In genomic region chr1:205396972-205397616, GRCh38 we compare ENCODE assay signal across 9 cellular contexts. TPM values are rescaled to one million over a fixed set of nuclear protein-coding genes. Genes with fewer than 3 reads are reported as not detected.
A peak's percentile ranks its signal among the peaks of the same experiment; 100 is the strongest.
DNase-seq lines count a peak whose midpoint lies in the region; ATAC-seq and TF ChIP-seq lines count a peak whose summit lies in the region.
"Had no signal": no experiment of that assay in that cellular context is flagged by ENCODE, and none has a peak within 500 bp of the region (broad histone marks: within the 10 kb centered on the region; RNA-seq: fewer than 3 reads in every experiment).

No MANE protein-coding gene starts in this region.

- peaks cover 6% of the 10 kb centered on the region for H3K27me3 Mint-ChIP-seq in activated CD4-positive, alpha-beta T cell treated with anti-CD3 and anti-CD28 coated beads for 36 hours

- POLR2A ChIA-PET in activated CD4-positive, alpha-beta T cell treated with anti-CD3 and anti-CD28 coated beads for 36 hours (lab: Charles Lee), result no interaction called here
- POLR2A ChIA-PET in OCI-LY7 (lab: Charles Lee), result interaction anchor here (0.5 to 1.5 kb wide), 4 partner anchors 12 to 126 kb away, joined by 3 read pairs; no protein-coding TSS in a partner anchor

- no peaks in the 10 kb centered on the region for H3K9me2 ChIP-seq in Loucy (replicated peaks; ENCODE audit: low read depth, low read length)
- H3K9me2 ChIP-seq in OCI-LY7 (ENCODE audit: insufficient read depth, low read length), result no peaks in the 10 kb centered on the region

- peak; percentile 94 for TF ChIP-seq CTCF in Loucy (conservative IDR thresholded peaks at IDR 0.05; ENCODE audit: low read length)
- TF ChIP-seq CTCF in OCI-LY7 (conservative IDR thresholded peaks at IDR 0.05; ENCODE audit: low read length), result peak; percentile 94
- TF ChIP-seq CTCF in choroid plexus epithelial cell (conservative IDR thresholded peaks at IDR 0.05; ENCODE audit: low read depth, low read length), result peak; percentile 81
- TF ChIP-seq CTCF in liver (IDR thresholded peaks at IDR 0.05; ENCODE audit: low read depth, low read length, missing input control), result peak; percentile 51

- CTCF ChIA-PET in activated CD4-positive, alpha-beta T cell treated with anti-CD3 and anti-CD28 coated beads for 36 hours (lab: Charles Lee), result interaction anchor here (0.6 to 3.6 kb wide), 23 partner anchors 10 to 326 kb away, joined by 3 to 79 read pairs (median 6); no protein-coding TSS in a partner anchor
- CTCF ChIA-PET in OCI-LY7 (lab: Charles Lee; ENCODE audit: unreplicated experiment), result interaction anchor here (1.5 kb wide), 1 partner anchor 89 kb away, joined by 5 read pairs; no protein-coding TSS in a partner anchor

- 10% methylated on average over 6 of the region's 6 CpGs for WGBS in liver

- H3K4me3 ChIP-seq in Loucy (ENCODE audit: low read length, poor library complexity, severe bottlenecking) (no peak overlapping the region), OCI-LY7 (ENCODE audit: low read depth, low read length, poor library complexity, severe bottlenecking) (no peak overlapping the region), choroid plexus epithelial cell (ENCODE audit: low read depth, low read length) (no peak overlapping the region), liver (ENCODE audit: low read depth in 1 of 3, low read length in 3 of 3) (no peak overlapping the region)

- H2AFZ ChIP-seq in Loucy (ENCODE audit: low read length), result no peak overlapping the region
- H2AFZ ChIP-seq in OCI-LY7 (ENCODE audit: low read length), result no peak overlapping the region

- no peaks in the 10 kb centered on the region for H3K4me1 ChIP-seq in Loucy (ENCODE audit: insufficient read depth, low read length, poor library complexity, severe bottlenecking)
- peaks cover 13% of the 10 kb centered on the region for H3K4me1 ChIP-seq in OCI-LY7 (ENCODE audit: insufficient read depth, low read length, poor library complexity, severe bottlenecking)
- H3K4me1 ChIP-seq in liver (ENCODE audit: control insufficient read depth in 4 of 4, insufficient read depth in 4 of 4, low read length in 3 of 4), result no peaks in the 10 kb centered on the region

- no peaks in the 10 kb centered on the region for H3K9me3 Mint-ChIP-seq in activated CD4-positive, alpha-beta T cell treated with anti-CD3 and anti-CD28 coated beads for 36 hours (ENCODE audit: low read depth)
- H3K9me3 Mint-ChIP-seq: activated naive CD4-positive, alpha-beta T cell treated with anti-CD3 and anti-CD28 coated beads, Interleukin-2, amount 50 U/mL, for 24 hours had no signal

- no peaks in the 10 kb centered on the region for H3K36me3 Mint-ChIP-seq in activated CD4-positive, alpha-beta T cell treated with anti-CD3 and anti-CD28 coated beads for 36 hours (ENCODE audit: low read depth)
- H3K36me3 Mint-ChIP-seq: activated naive CD4-positive, alpha-beta T cell treated with anti-CD3 and anti-CD28 coated beads, Interleukin-2, amount 50 U/mL, for 24 hours had no signal

- no peaks in the 10 kb centered on the region for H3F3A ChIP-seq in Loucy (ENCODE audit: low read depth)

- no peaks in the 10 kb centered on the region for H3K79me2 ChIP-seq in Loucy (ENCODE audit: insufficient read depth, low read length)
- H3K79me2 ChIP-seq in OCI-LY7 (ENCODE audit: insufficient read depth, low read depth, low read length), result no peaks in the 10 kb centered on the region

- H3K27ac ChIP-seq in OCI-LY7 (ENCODE audit: low read depth, low read length, poor library complexity, severe bottlenecking) (no peak overlapping the region), liver (ENCODE audit: low read depth in 1 of 2, low read length in 2 of 2) (no peak overlapping the region)

- H3K27ac Mint-ChIP-seq in activated CD4-positive, alpha-beta T cell treated with anti-CD3 and anti-CD28 coated beads for 36 hours, result no peak overlapping the region
- H3K27ac Mint-ChIP-seq: activated naive CD4-positive, alpha-beta T cell treated with anti-CD3 and anti-CD28 coated beads, Interleukin-2, amount 50 U/mL, for 24 hours had no signal

- no TSS peak for BruUV-seq in OCI-LY7 (replicated peaks; lab: Mats Ljungman, UMichigan)

- H3K9ac ChIP-seq in Loucy (ENCODE audit: low read depth, low read length, poor library complexity, severe bottlenecking), result no peak overlapping the region
- H3K9ac ChIP-seq in liver (ENCODE audit: low read depth in 1 of 2, low read length in 2 of 2), result no peak overlapping the region

- peak; percentile 38 for DNase-seq in activated CD4-positive, alpha-beta T cell treated with anti-CD3 and anti-CD28 coated beads for 36 hours
- DNase-seq in activated CD4-positive, alpha-beta T cell treated with anti-CD3 and anti-CD28 coated beads, Interleukin-2, amount 50 U/mL, for 4 hours, result no peak
- peak; percentile 79 for DNase-seq in OCI-LY7 (ENCODE audit: low spot score)
- peak; percentile 73 for DNase-seq in choroid plexus epithelial cell (ENCODE audit: low read depth)
- DNase-seq in epidermal melanocyte (ENCODE audit: insufficient read length, low spot score), result no peak

- no peaks in the 10 kb centered on the region for H3K4me1 Mint-ChIP-seq in activated CD4-positive, alpha-beta T cell treated with anti-CD3 and anti-CD28 coated beads for 36 hours

- H3K4me3 Mint-ChIP-seq in activated CD4-positive, alpha-beta T cell treated with anti-CD3 and anti-CD28 coated beads for 36 hours, result no peak overlapping the region
- H3K4me3 Mint-ChIP-seq: activated naive CD4-positive, alpha-beta T cell treated with anti-CD3 and anti-CD28 coated beads, Interleukin-2, amount 50 U/mL, for 24 hours had no signal

- no peak overlapping the region for H3K4me2 ChIP-seq in Loucy (ENCODE audit: low read depth, low read length, poor library complexity, severe bottlenecking)
- no peak overlapping the region for H3K4me2 ChIP-seq in OCI-LY7 (ENCODE audit: low read length)

- intact Hi-C loops in activated CD4-positive, alpha-beta T cell treated with anti-CD3 and anti-CD28 coated beads for 36 hours (cut with DNase I, micrococcal nuclease), result loop anchor here (1.0 to 10.0 kb wide), 4 partner anchors 34 to 258 kb away; no protein-coding TSS in a partner anchor
- intact Hi-C loops in OCI-LY7 (cut with micrococcal nuclease; ENCODE audit: unreplicated experiment), result loop anchor here (1.0 to 5.0 kb wide), 3 partner anchors 60 to 127 kb away; no protein-coding TSS in a partner anchor

- H3K27me3 ChIP-seq in Loucy (ENCODE audit: insufficient read depth, low read length, poor library complexity, severe bottlenecking) (no peaks in the 10 kb centered on the region), liver (ENCODE audit: control insufficient read depth in 4 of 4, insufficient read depth in 4 of 4, low read length in 3 of 4) (no peaks in the 10 kb centered on the region)

- H3K36me3 ChIP-seq in Loucy (ENCODE audit: insufficient read depth, low read length) (no peaks in the 10 kb centered on the region), OCI-LY7 (ENCODE audit: insufficient read depth, low read length) (no peaks in the 10 kb centered on the region), liver (ENCODE audit: control insufficient read depth in 4 of 4, insufficient read depth in 3 of 4, low read depth in 1 of 4, low read length in 3 of 4) (no peaks in the 10 kb centered on the region)

- peak; percentile 68 for ATAC-seq in activated CD4-positive, alpha-beta T cell treated with anti-CD3 and anti-CD28 coated beads for 36 hours
- ATAC-seq in GM21423 (IDR thresholded peaks at IDR 0.05; ENCODE audit: unreplicated experiment), result no peak

- peak; percentile 77 to 85 for TF ChIP-seq RAD21 in liver (IDR thresholded peaks at IDR 0.05)

- H4K20me1 ChIP-seq in Loucy (ENCODE audit: insufficient read depth, low read length, poor library complexity, severe bottlenecking) (no peaks in the 10 kb centered on the region), OCI-LY7 (ENCODE audit: insufficient read depth, low read length) (no peaks in the 10 kb centered on the region)

- H3K9me3 ChIP-seq in Loucy (ENCODE audit: insufficient read depth, low read depth, low read length), result no peaks in the 10 kb centered on the region
- H3K9me3 ChIP-seq in OCI-LY7 (ENCODE audit: low read length), result no peaks in the 10 kb centered on the region
- H3K9me3 ChIP-seq in liver (ENCODE audit: control insufficient read depth in 4 of 4, low read length in 3 of 4), result no peaks in the 10 kb centered on the region

TF ChIP-seq in liver, 16 proteins besides CTCF, POLR2A, EP300 and RAD21:
- TF ChIP-seq SP1 (IDR thresholded peaks at IDR 0.05) (no peak), JUND (IDR thresholded peaks at IDR 0.05) (no peak), FOXA2 (IDR thresholded peaks at IDR 0.05) (no peak), HNF4G (IDR thresholded peaks at IDR 0.05) (no peak), YY1 (IDR thresholded peaks at IDR 0.05) (no peak)

RNA-seq across cellular contexts. Expression of gene LEMD1, which starts 24.8 kb away (rescaled TPM):
- total RNA-seq in activated CD4-positive, alpha-beta T cell treated with anti-CD3 and anti-CD28 coated beads for 36 hours, result under 1 TPM; 0.66 to 0.79 TPM
- total RNA-seq in OCI-LY7 (2014; rRNA removed; shearing (Covaris generic)), result 0.44 and 0.57 TPM in 2 replicates
- total RNA-seq in OCI-LY7 (2022) (0.63 TPM in 1 of 2 replicates, not detected in the other), liver (not detected)
- not detected for polyA plus RNA-seq in liver

RNA-seq across cellular contexts. Expression of gene KLHDC8A, which starts 40.4 kb away (rescaled TPM):
- not detected for total RNA-seq in activated CD4-positive, alpha-beta T cell treated with anti-CD3 and anti-CD28 coated beads for 36 hours
- total RNA-seq in OCI-LY7 (2014; rRNA removed; shearing (Covaris generic)), result not detected in 2 replicates
- total RNA-seq in OCI-LY7 (2022) (not detected in 2 replicates), liver (under 1 TPM in 1 of 2 donors, not detected in 1; 0.05 TPM)
- under 1 TPM in 1 of 2 donors, not detected in 1; 0.02 TPM for polyA plus RNA-seq in liver

RNA-seq across cellular contexts. Expression of gene BLACAT1, which starts 58.8 kb away (rescaled TPM):
- total RNA-seq in activated CD4-positive, alpha-beta T cell treated with anti-CD3 and anti-CD28 coated beads for 36 hours, result under 1 TPM; 0.25 to 0.32 TPM
- 0.19 TPM in 1 of 2 replicates, not detected in the other for total RNA-seq in OCI-LY7 (2014; rRNA removed; shearing (Covaris generic))
- total RNA-seq in OCI-LY7 (2022), result 0.29 and 0.48 TPM in 2 replicates
- not detected for total RNA-seq in liver
- polyA plus RNA-seq in liver, result not detected

Comparison
In these comparisons a context has a peak if more than half of its experiments do, and no peak if none do; other contexts are left out.
1. DNase-seq: peak in activated CD4-positive, alpha-beta T cell treated with anti-CD3 and anti-CD28 coated beads for 36 hours (single experiment), OCI-LY7 (single experiment) and choroid plexus epithelial cell (single experiment); none in activated CD4-positive, alpha-beta T cell treated with anti-CD3 and anti-CD28 coated beads, Interleukin-2, amount 50 U/mL, for 4 hours (0 of 2) and epidermal melanocyte (single experiment).
2. Peak in every context shown above with its lines, with median percentiles within 50 percentile points of each other: CTCF ChIP-seq.